Comparison of ENCODE assay signal across 13 cellular contexts in genomic region chr1:111622166-111622565, GRCh38. TPM values are rescaled to one million over a fixed set of nuclear protein-coding genes. Genes with fewer than 3 reads are reported as not detected.
DNase-seq lines count a peak whose midpoint lies in the region; ATAC-seq and TF ChIP-seq lines count a peak whose summit lies in the region.
"Had no signal": no experiment of that assay in that cellular context is flagged by ENCODE, and none has a peak within 500 bp of the region (broad histone marks: within the 10 kb centered on the region; RNA-seq: fewer than 3 reads in every experiment).

No MANE protein-coding gene starts in this region.

- H3K9me3 Mint-ChIP-seq in activated T-cell treated with anti-CD3 and anti-CD28 coated beads, Interleukin-2, amount 50 U/mL, for 24 hours = no peaks in the 10 kb centered on the region
- H3K9me3 Mint-ChIP-seq: H9 had no signal

- H3K36me3 ChIP-seq in lower lobe of right lung (no peaks in the 10 kb centered on the region), stomach smooth muscle (ENCODE audit: control insufficient read depth in 2 of 2, insufficient read depth in 2 of 2, low read length in 2 of 2) (no peaks in the 10 kb centered on the region)
- H3K36me3 ChIP-seq: heart right ventricle had no signal

- peaks cover 59% of the 10 kb centered on the region for H3K36me3 Mint-ChIP-seq in activated T-cell treated with anti-CD3 and anti-CD28 coated beads, Interleukin-2, amount 50 U/mL, for 24 hours (ENCODE audit: low read depth)

- no peaks in the 10 kb centered on the region for H3K9me3 ChIP-seq in lower lobe of right lung
- H3K9me3 ChIP-seq in stomach smooth muscle (ENCODE audit: control insufficient read depth in 2 of 2, low read length in 2 of 2) = no peaks in the 10 kb centered on the region
- H3K9me3 ChIP-seq: heart right ventricle, testis had no signal

- H3K4me1 ChIP-seq in lower lobe of right lung (peaks cover 71% of the 10 kb centered on the region), stomach smooth muscle (ENCODE audit: control insufficient read depth, insufficient read depth, low read length) (peaks cover 10% of the 10 kb centered on the region)

- H3K4me3 ChIP-seq in lower lobe of right lung = peak overlapping the region; percentile 85
- peak overlapping the region; percentile 90 to 93 for H3K4me3 ChIP-seq in stomach smooth muscle (ENCODE audit: low read length in 2 of 2)
- H3K4me3 ChIP-seq: testis had no signal

- H3K4me1 Mint-ChIP-seq in activated T-cell treated with anti-CD3 and anti-CD28 coated beads, Interleukin-2, amount 50 U/mL, for 24 hours (ENCODE audit: low read depth) = peaks cover 78% of the 10 kb centered on the region

- no peak for ATAC-seq in lower lobe of right lung
- ATAC-seq: heart right ventricle had no signal

- H3K27me3 Mint-ChIP-seq in activated T-cell treated with anti-CD3 and anti-CD28 coated beads, Interleukin-2, amount 50 U/mL, for 24 hours = no peaks in the 10 kb centered on the region

- H3K4me3 Mint-ChIP-seq in activated T-cell treated with anti-CD3 and anti-CD28 coated beads, Interleukin-2, amount 50 U/mL, for 24 hours = peak overlapping the region; percentile 92

- H3K27ac ChIP-seq in VCaP (peak overlapping the region; percentile 88), lower lobe of right lung (no peak overlapping the region), stomach smooth muscle (ENCODE audit: low read length) (peak overlapping the region; percentile 56)
- H3K27ac ChIP-seq: testis had no signal

- peak overlapping the region; percentile 94 for H3K27ac Mint-ChIP-seq in activated T-cell treated with anti-CD3 and anti-CD28 coated beads, Interleukin-2, amount 50 U/mL, for 24 hours
- H3K27ac Mint-ChIP-seq: H9 had no signal

- TF ChIP-seq CTCF in VCaP (conservative IDR thresholded peaks at IDR 0.05) (no peak), lower lobe of right lung (IDR thresholded peaks at IDR 0.05) (no peak)

- intact Hi-C loops in lower lobe of right lung (cut with DNase I) = no loop called here

- H3K27me3 ChIP-seq in lower lobe of right lung (ENCODE audit: low read depth) = no peaks in the 10 kb centered on the region
- H3K27me3 ChIP-seq in stomach smooth muscle (ENCODE audit: control insufficient read depth in 1 of 2, insufficient read depth in 2 of 2, low read length in 2 of 2) = no peaks in the 10 kb centered on the region
- H3K27me3 ChIP-seq: dorsolateral prefrontal cortex, heart right ventricle, testis had no signal

- DNase-seq in activated T-cell treated with anti-CD3 and anti-CD28 coated beads, Interleukin-2, amount 50 U/mL, for 24 hours = no peak
- DNase-seq in activated T-cell treated with anti-CD3 and anti-CD28 coated beads for 4 hours (no peak), lower lobe of right lung (no peak), SHP77 treated with DMSO at 0.1 percent for 48 hours (lab: John Stamatoyannopoulos, UW) (no peak), DMS53 treated with DMSO at 0.1 percent for 48 hours (lab: John Stamatoyannopoulos, UW; ENCODE audit: unreplicated experiment) (no peak)
- no peak for DNase-seq in stimulated activated naive CD4-positive, alpha-beta T cell (lab: John Stamatoyannopoulos, UW)
- DNase-seq: dorsolateral prefrontal cortex, H9, heart right ventricle, NCI-H1105, testis had no signal

- H3K9ac ChIP-seq in stomach smooth muscle (ENCODE audit: low read length in 2 of 2) = peak overlapping the region; percentile 2 to 23

RNA-seq across cellular contexts. Expression of gene RAP1A, which starts 2.6 kb away (rescaled TPM):
- total RNA-seq in lower lobe of right lung = 134 TPM
